ENCODE assay signal across 12 cellular contexts in genomic region chr15:65067334-65067644, GRCh38. TPM values are rescaled to one million over a fixed set of nuclear protein-coding genes. Genes with fewer than 3 reads are reported as not detected.
DNase-seq lines count a peak whose midpoint lies in the region; FAIRE-seq and TF ChIP-seq lines count a peak whose summit lies in the region.
"Had no signal": no experiment of that assay in that cellular context is flagged by ENCODE, and none has a peak within 500 bp of the region (broad histone marks: within the 10 kb centered on the region; RNA-seq: fewer than 3 reads in every experiment).

No MANE protein-coding gene starts in this region.

- H3K4me3 Mint-ChIP-seq in astrocyte (ENCODE audit: unreplicated experiment), result no peak overlapping the region
- H3K4me3 Mint-ChIP-seq in immature natural killer cell, result peak overlapping the region in 3 of 5 donors; percentile 29 to 46 (median 35)
- H3K4me3 Mint-ChIP-seq in HFFc6, result no peak overlapping the region; the same call in 1 of the 2 replicates
- H3K4me3 Mint-ChIP-seq: dendritic cell treated with granulocyte-macrophage colony-stimulating factor and Interleukin-4, amounts not matched to agents 40 ng/mL and 50 ng/mL, for 4 days had no signal

- H3K27ac Mint-ChIP-seq in astrocyte (ENCODE audit: unreplicated experiment), result no peak overlapping the region
- no peak overlapping the region for H3K27ac Mint-ChIP-seq in immature natural killer cell
- no peak overlapping the region for H3K27ac Mint-ChIP-seq in HFFc6
- H3K27ac Mint-ChIP-seq: dendritic cell treated with granulocyte-macrophage colony-stimulating factor and Interleukin-4, amounts not matched to agents 40 ng/mL and 50 ng/mL, for 4 days had no signal

- no peak for FAIRE-seq in astrocyte (lab: Jason Lieb, UNC)
- FAIRE-seq: GM18507 had no signal

- H3K4me1 ChIP-seq in astrocyte (ENCODE audit: insufficient read depth, low read length), result peaks cover 27% of the 10 kb centered on the region
- peaks cover 38 to 46% (median 42%) of the 10 kb centered on the region in 3 donors for H3K4me1 ChIP-seq in skeletal muscle tissue (ENCODE audit: control insufficient read depth in 3 of 3, insufficient read depth in 3 of 3, low read length in 3 of 3)

- H3K4me3 ChIP-seq in astrocyte (ENCODE audit: insufficient read depth, low read depth, low read length) (no peak overlapping the region), skeletal muscle tissue (ENCODE audit: low read length in 3 of 3) (peak overlapping the region; percentile 38 to 57 (median 40))

- no peaks in the 10 kb centered on the region for H3K9me3 Mint-ChIP-seq in astrocyte (ENCODE audit: unreplicated experiment)
- H3K9me3 Mint-ChIP-seq in immature natural killer cell, result no peaks in the 10 kb centered on the region
- no peaks in the 10 kb centered on the region for H3K9me3 Mint-ChIP-seq in HFFc6
- H3K9me3 Mint-ChIP-seq: dendritic cell treated with granulocyte-macrophage colony-stimulating factor and Interleukin-4, amounts not matched to agents 40 ng/mL and 50 ng/mL, for 4 days had no signal

- no peak overlapping the region for H2AFZ ChIP-seq in astrocyte (ENCODE audit: low read depth, low read length)

- no peaks in the 10 kb centered on the region for H3K36me3 Mint-ChIP-seq in astrocyte (ENCODE audit: low read depth, unreplicated experiment)
- no peaks in the 10 kb centered on the region for H3K36me3 Mint-ChIP-seq in immature natural killer cell
- no peaks in the 10 kb centered on the region for H3K36me3 Mint-ChIP-seq in HFFc6 (ENCODE audit: low read depth)

- H3K36me3 ChIP-seq in astrocyte (ENCODE audit: insufficient read depth, low read length) (no peaks in the 10 kb centered on the region), skeletal muscle tissue (ENCODE audit: control insufficient read depth in 3 of 3, insufficient read depth in 3 of 3, low read length in 3 of 3) (no peaks in the 10 kb centered on the region)

- no peak for TF ChIP-seq CTCF in astrocyte (IDR thresholded peaks at IDR 0.05; ENCODE audit: insufficient read depth, low read depth, low read length)
- no peak for TF ChIP-seq CTCF in HFFc6 (IDR thresholded peaks at IDR 0.05)

- H3K27me3 ChIP-seq in astrocyte (ENCODE audit: insufficient read depth, low read length), result peaks cover 38% of the 10 kb centered on the region
- peaks cover 3 to 16% (median 13%) of the 10 kb centered on the region in 3 donors for H3K27me3 ChIP-seq in skeletal muscle tissue (ENCODE audit: control insufficient read depth in 3 of 3, insufficient read depth in 3 of 3, low read length in 3 of 3)

- H3K9ac ChIP-seq in astrocyte (ENCODE audit: low read length) (no peak overlapping the region), skeletal muscle tissue (ENCODE audit: low read depth in 1 of 3, low read length in 3 of 3) (peak overlapping the region in 2 of 3 donors; percentile 58 to 77)

- H3K27me3 Mint-ChIP-seq in astrocyte (ENCODE audit: low read depth, unreplicated experiment) (peaks cover 41% of the 10 kb centered on the region), immature natural killer cell (ENCODE audit: low read depth in 3 of 3) (peaks cover 8 to 9% (median 8%) of the 10 kb centered on the region in 3 donors), HFFc6 (ENCODE audit: insufficient read depth) (peaks cover 27% of the 10 kb centered on the region)

- no peaks in the 10 kb centered on the region for H3K9me3 ChIP-seq in astrocyte (ENCODE audit: insufficient read depth, low read depth, low read length)
- H3K9me3 ChIP-seq in skeletal muscle tissue (ENCODE audit: control insufficient read depth in 3 of 3, low read length in 3 of 3), result no peaks in the 10 kb centered on the region

- no peaks in the 10 kb centered on the region for H3K79me2 ChIP-seq in astrocyte (ENCODE audit: insufficient read depth, low read length)

- H4K20me1 ChIP-seq in astrocyte (ENCODE audit: insufficient read depth, low read length), result no peaks in the 10 kb centered on the region

- DNase-seq in ELF-1 (ENCODE audit: low read depth, low spot score), result peak; percentile 76
- DNase-seq in astrocyte (ENCODE audit: low read depth), result no peak
- DNase-seq in immature natural killer cell, result no peak
- no peak for DNase-seq in NCI-H1105 treated with DMSO at 0.1 percent for 48 hours (lab: John Stamatoyannopoulos, UW)
- DNase-seq in NCI-H510A (lab: John Stamatoyannopoulos, UW), result no peak
- DNase-seq in HK-2 (ENCODE audit: unreplicated experiment), result no peak
- DNase-seq in HFFc6, result no peak
- DNase-seq: NCI-H2081 treated with DMSO at 0.1 percent for 48 hours had no signal

- peak overlapping the region; percentile 60 for H3K4me2 ChIP-seq in astrocyte (ENCODE audit: low read length)

- H3K27ac ChIP-seq in astrocyte (ENCODE audit: low read depth, low read length) (no peak overlapping the region), skeletal muscle tissue (ENCODE audit: low read depth, low read length) (peak overlapping the region; percentile 82)

- peaks cover 30% of the 10 kb centered on the region for H3K4me1 Mint-ChIP-seq in astrocyte (ENCODE audit: low read depth, unreplicated experiment)
- H3K4me1 Mint-ChIP-seq in immature natural killer cell, result peaks cover 4 to 11% of the 10 kb centered on the region in 2 donors
- peaks cover 25% of the 10 kb centered on the region for H3K4me1 Mint-ChIP-seq in HFFc6 (ENCODE audit: low read depth)

RNA-seq across cellular contexts. Expression of gene RASL12, which starts 0.5 kb away (rescaled TPM):
- 0.32 and 0.36 TPM in 2 replicates for total RNA-seq in astrocyte
- not detected for polyA plus RNA-seq in immature natural killer cell
- 15.1 TPM for total RNA-seq in skeletal muscle tissue
- total RNA-seq in HFFc6 (2021; fragmentation: NEBNext Ultra II Directional; extraction: Animal tissue kit (Norgen Biotek cat#: 25700)), result not detected
- total RNA-seq: SK-MEL-5 had no signal

RNA-seq across cellular contexts. Expression of gene KBTBD13, which starts 9.3 kb away (rescaled TPM):
- total RNA-seq in astrocyte (not detected in 2 replicates), skeletal muscle tissue (1.6 TPM)
- polyA plus RNA-seq in immature natural killer cell, result not detected
- not detected for total RNA-seq in HFFc6 (2021; fragmentation: NEBNext Ultra II Directional; extraction: Animal tissue kit (Norgen Biotek cat#: 25700))
- total RNA-seq: SK-MEL-5 had no signal

RNA-seq across cellular contexts. Expression of gene SLC51B, which starts 22.1 kb away (rescaled TPM):
- not detected in 2 replicates for total RNA-seq in astrocyte
- not detected for polyA plus RNA-seq in immature natural killer cell
- total RNA-seq in skeletal muscle tissue, result 0.52 TPM
- not detected for total RNA-seq in HFFc6 (2021; fragmentation: NEBNext Ultra II Directional; extraction: Animal tissue kit (Norgen Biotek cat#: 25700))

RNA-seq across cellular contexts. Expression of gene MTFMT, which starts 37.9 kb away (rescaled TPM):
- total RNA-seq in astrocyte, result 12.3 and 13.5 TPM in 2 replicates
- 10 to 100 TPM; 17.9 to 28.4 (median 18.8) TPM for polyA plus RNA-seq in immature natural killer cell
- total RNA-seq in skeletal muscle tissue, result 6.8 TPM
- total RNA-seq in HFFc6 (2021; fragmentation: NEBNext Ultra II Directional; extraction: Animal tissue kit (Norgen Biotek cat#: 25700)), result 10 to 100 TPM; 15.5 to 18.3 (median 16.9) TPM

RNA-seq across cellular contexts. Expression of gene UBAP1L, which starts 47.7 kb away (rescaled TPM):
- total RNA-seq in astrocyte, result 1.8 and 1.9 TPM in 2 replicates
- polyA plus RNA-seq in immature natural killer cell, result under 1 TPM; 0.26 to 0.53 (median 0.43) TPM
- total RNA-seq in skeletal muscle tissue, result 2.1 TPM
- total RNA-seq in HFFc6 (2021; fragmentation: NEBNext Ultra II Directional; extraction: Animal tissue kit (Norgen Biotek cat#: 25700)), result 1 to 10 TPM in 1 of 6 experiments, under 1 TPM in 5; 0.43 to 1.4 (median 0.64) TPM

Comparison
In these comparisons a context has a peak if more than half of its experiments do, and no peak if none do; other contexts are left out.
1. H3K4me3 Mint-ChIP-seq: peak in immature natural killer cell (3 of 5); none in astrocyte (single experiment) and HFFc6 (single experiment).
2. RNA of gene RASL12, which starts 0.5 kb away (total RNA-seq): 15.1 TPM in skeletal muscle tissue (single experiment); 0.32 to 0.36 TPM in astrocyte and not detected in HFFc6; every median in the first group is over 10 times any median in the second.